Comparison of ENCODE assay signal across 8 cellular contexts in the genomic region with DNA sequence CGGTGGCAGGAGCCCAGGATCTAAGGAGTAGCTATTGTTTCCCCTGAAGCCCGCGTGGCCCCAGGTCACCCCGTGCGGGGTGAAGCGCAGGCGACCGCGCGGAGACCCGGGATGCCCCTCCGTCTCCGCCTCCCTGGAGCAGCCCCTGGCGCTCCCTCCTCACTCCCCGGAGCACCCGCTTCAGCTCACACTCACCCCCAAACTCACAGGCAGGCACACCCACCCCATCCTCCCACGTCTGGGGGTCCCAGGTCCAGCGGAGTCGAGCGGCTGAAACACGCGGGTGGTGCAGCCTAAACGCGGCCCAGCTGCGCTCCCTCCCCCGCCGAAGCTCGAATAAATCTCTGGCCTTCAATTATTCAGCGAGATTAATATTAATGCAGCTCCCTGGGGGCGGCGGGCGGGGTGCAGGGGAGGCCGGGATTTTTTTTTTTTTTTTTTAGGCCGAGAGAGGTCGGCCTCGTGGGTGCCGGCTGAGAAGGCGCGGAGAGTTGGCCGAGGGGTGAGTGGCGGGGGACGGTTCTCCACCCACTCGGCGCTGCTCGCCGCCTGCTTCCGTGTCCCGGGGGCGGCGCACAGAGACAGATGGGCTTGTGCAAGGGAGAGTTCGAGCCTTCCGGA. TPM values are rescaled to one million over a fixed set of nuclear protein-coding genes. Genes with fewer than 3 reads are reported as not detected.
DNase-seq lines count a peak whose midpoint lies in the region; ATAC-seq and TF ChIP-seq lines count a peak whose summit lies in the region.

No MANE protein-coding gene starts in this region.

- ATAC-seq in HG03159 (IDR thresholded peaks at IDR 0.05; ENCODE audit: unreplicated experiment), result no peak

- no peak for TF ChIP-seq POLR2A in adrenal gland (IDR thresholded peaks at IDR 0.05)

- no peak overlapping the region for H3K27ac ChIP-seq in SK-N-MC
- H3K27ac ChIP-seq in OCI-LY7 (ENCODE audit: low read depth, low read length, poor library complexity, severe bottlenecking), result no peak overlapping the region
- no peak overlapping the region for H3K27ac ChIP-seq in adrenal gland

- 3 to 7% (median 6%) methylated on average over 25 to 52 of the region's 52 CpGs for WGBS in adrenal gland, 4 donors

- H4K20me1 ChIP-seq in OCI-LY7 (ENCODE audit: insufficient read depth, low read length), result no peaks in the 10 kb centered on the region

- H3K79me2 ChIP-seq in OCI-LY7 (ENCODE audit: insufficient read depth, low read depth, low read length), result no peaks in the 10 kb centered on the region

- no peaks in the 10 kb centered on the region for H3K9me2 ChIP-seq in OCI-LY7 (ENCODE audit: insufficient read depth, low read length)

- H3K27me3 ChIP-seq in adrenal gland, result peaks cover 42% of the 10 kb centered on the region

- no peaks in the 10 kb centered on the region for H3K36me3 ChIP-seq in SK-N-MC (ENCODE audit: insufficient read depth, low read length)
- no peaks in the 10 kb centered on the region for H3K36me3 ChIP-seq in OCI-LY7 (ENCODE audit: insufficient read depth, low read length)
- H3K36me3 ChIP-seq in adrenal gland (replicated peaks in 1 of 2), result no peaks in the 10 kb centered on the region

- intact Hi-C loops in OCI-LY7 (cut with micrococcal nuclease; ENCODE audit: unreplicated experiment), result no loop called here
- intact Hi-C loops in adrenal gland (cut with DNase I), result no loop called here

- CTCF ChIA-PET in OCI-LY7 (lab: Charles Lee; ENCODE audit: unreplicated experiment), result no interaction called here

- H3K9ac ChIP-seq in SK-N-MC (ENCODE audit: insufficient read length), result no peak overlapping the region

- DNase-seq in ELR (ENCODE audit: low read depth) (peak; percentile 6), SK-N-MC (ENCODE audit: low read depth, low spot score) (no peak), fibroblast of the aortic adventitia (ENCODE audit: low read depth) (no peak), retina (peak; percentile 87), KG1 (lab: John Stamatoyannopoulos, UW) (no peak), OCI-LY7 (ENCODE audit: low spot score) (no peak), adrenal gland (no peak)

- no TSS peak for BruUV-seq in OCI-LY7 (replicated peaks; lab: Mats Ljungman, UMichigan)

- peak overlapping the region; percentile 26; the same call in 1 of the 2 replicates for H3K4me3 ChIP-seq in SK-N-MC
- peak overlapping the region; percentile 59 for H3K4me3 ChIP-seq in fibroblast of the aortic adventitia (ENCODE audit: low read depth, low read length)
- H3K4me3 ChIP-seq in OCI-LY7 (ENCODE audit: low read depth, low read length, poor library complexity, severe bottlenecking), result no peak overlapping the region
- peak overlapping the region in 1 of 4 donors; percentile 38 for H3K4me3 ChIP-seq in adrenal gland

- no peak overlapping the region for H3K4me2 ChIP-seq in OCI-LY7 (ENCODE audit: low read length)

- H3K4me1 ChIP-seq in OCI-LY7 (ENCODE audit: insufficient read depth, low read length, poor library complexity, severe bottlenecking), result no peaks in the 10 kb centered on the region
- H3K4me1 ChIP-seq in adrenal gland (replicated peaks in 1 of 2), result peaks cover 12 to 16% of the 10 kb centered on the region in 2 donors

- TF ChIP-seq CTCF in fibroblast of the aortic adventitia (IDR thresholded peaks at IDR 0.05; ENCODE audit: insufficient read depth, low read length) (no peak), OCI-LY7 (conservative IDR thresholded peaks at IDR 0.05; ENCODE audit: low read length) (no peak), adrenal gland (IDR thresholded peaks at IDR 0.05) (no peak)

- H3K9me3 ChIP-seq in SK-N-MC (ENCODE audit: low read depth, low read length) (no peaks in the 10 kb centered on the region), OCI-LY7 (ENCODE audit: low read length) (no peaks in the 10 kb centered on the region), adrenal gland (replicated peaks in 1 of 3) (no peaks in the 10 kb centered on the region)

- POLR2A ChIA-PET in OCI-LY7 (lab: Charles Lee), result interaction anchor here (0.7 kb wide), 1 partner anchor 57 kb away, joined by 6 read pairs; no protein-coding TSS in a partner anchor

- no peak overlapping the region for H2AFZ ChIP-seq in OCI-LY7 (ENCODE audit: low read length)

RNA-seq across cellular contexts. Expression of a gene that starts 0.5 kb away (rescaled TPM):
- total RNA-seq in fibroblast of the aortic adventitia (ENCODE audit: low replicate concordance), result 10.5 and 23.6 TPM in 2 replicates
- not detected in 2 replicates for total RNA-seq in OCI-LY7 (2014; rRNA removed; shearing (Covaris generic))
- total RNA-seq in OCI-LY7 (2022), result not detected in 2 replicates
- 10 to 100 TPM in 4 of 8 donors, 1 to 10 TPM in 4; 2.3 to 51.3 (median 8.7) TPM for total RNA-seq in adrenal gland
- polyA plus RNA-seq in adrenal gland, result 10 to 100 TPM in 1 of 3 donors, 1 to 10 TPM in 2; 1.4 to 13.3 (median 2.2) TPM

Comparison
In these comparisons a context has a peak if more than half of its experiments do, and no peak if none do; other contexts are left out.
1. DNase-seq: peak in ELR (single experiment) and retina (single experiment); none in SK-N-MC (single experiment), fibroblast of the aortic adventitia (single experiment), KG1 (single experiment), OCI-LY7 (single experiment) and adrenal gland (0 of 7).